Comparison of ENCODE assay signal across 2 cellular contexts in the genomic region with DNA sequence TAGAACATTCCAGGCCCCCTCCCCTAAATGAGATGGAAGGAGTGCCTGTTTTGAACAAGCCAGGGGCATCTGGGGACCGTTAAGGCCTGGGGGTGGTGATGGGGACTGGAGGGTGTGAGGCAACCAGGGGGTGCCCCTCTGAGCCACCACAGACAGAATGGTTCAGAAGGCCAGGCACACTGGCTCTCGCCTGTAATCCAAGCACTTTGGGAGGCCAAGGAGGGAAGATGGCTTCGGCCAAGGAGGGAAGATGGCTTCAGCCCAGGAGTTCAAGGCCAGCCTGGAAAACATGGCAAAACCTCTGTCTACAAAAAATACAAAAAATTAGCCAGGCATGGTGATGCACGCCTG.
TF ChIP-seq lines count a peak whose summit lies in the region.

No MANE protein-coding gene starts in this region.

TF ChIP-seq in IMR-90, 13 proteins besides CTCF, POLR2A, EP300 and RAD21:
- no peak for TF ChIP-seq RCOR1 (IDR thresholded peaks at IDR 0.05; ENCODE audit: insufficient replicate concordance, low read length)
TF ChIP-seq in IMR-90: peak in this region for 0.

TF ChIP-seq in neural cell, 6 proteins besides CTCF, POLR2A, EP300 and RAD21:
- TF ChIP-seq, protein P1, sequence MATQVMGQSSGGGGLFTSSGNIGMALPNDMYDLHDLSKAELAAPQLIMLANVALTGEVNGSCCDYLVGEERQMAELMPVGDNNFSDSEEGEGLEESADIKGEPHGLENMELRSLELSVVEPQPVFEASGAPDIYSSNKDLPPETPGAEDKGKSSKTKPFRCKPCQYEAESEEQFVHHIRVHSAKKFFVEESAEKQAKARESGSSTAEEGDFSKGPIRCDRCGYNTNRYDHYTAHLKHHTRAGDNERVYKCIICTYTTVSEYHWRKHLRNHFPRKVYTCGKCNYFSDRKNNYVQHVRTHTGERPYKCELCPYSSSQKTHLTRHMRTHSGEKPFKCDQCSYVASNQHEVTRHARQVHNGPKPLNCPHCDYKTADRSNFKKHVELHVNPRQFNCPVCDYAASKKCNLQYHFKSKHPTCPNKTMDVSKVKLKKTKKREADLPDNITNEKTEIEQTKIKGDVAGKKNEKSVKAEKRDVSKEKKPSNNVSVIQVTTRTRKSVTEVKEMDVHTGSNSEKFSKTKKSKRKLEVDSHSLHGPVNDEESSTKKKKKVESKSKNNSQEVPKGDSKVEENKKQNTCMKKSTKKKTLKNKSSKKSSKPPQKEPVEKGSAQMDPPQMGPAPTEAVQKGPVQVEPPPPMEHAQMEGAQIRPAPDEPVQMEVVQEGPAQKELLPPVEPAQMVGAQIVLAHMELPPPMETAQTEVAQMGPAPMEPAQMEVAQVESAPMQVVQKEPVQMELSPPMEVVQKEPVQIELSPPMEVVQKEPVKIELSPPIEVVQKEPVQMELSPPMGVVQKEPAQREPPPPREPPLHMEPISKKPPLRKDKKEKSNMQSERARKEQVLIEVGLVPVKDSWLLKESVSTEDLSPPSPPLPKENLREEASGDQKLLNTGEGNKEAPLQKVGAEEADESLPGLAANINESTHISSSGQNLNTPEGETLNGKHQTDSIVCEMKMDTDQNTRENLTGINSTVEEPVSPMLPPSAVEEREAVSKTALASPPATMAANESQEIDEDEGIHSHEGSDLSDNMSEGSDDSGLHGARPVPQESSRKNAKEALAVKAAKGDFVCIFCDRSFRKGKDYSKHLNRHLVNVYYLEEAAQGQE (IDR thresholded peaks at IDR 0.05; ENCODE audit: borderline replicate concordance), result no peak
- TF ChIP-seq MXI1 (conservative IDR thresholded peaks at IDR 0.05; ENCODE audit: poor library complexity, severe bottlenecking) (no peak), POLR2AphosphoS5 (IDR thresholded peaks at IDR 0.05) (no peak), TAF1 (IDR thresholded peaks at IDR 0.05; ENCODE audit: low read depth) (no peak), SMC3 (conservative IDR thresholded peaks at IDR 0.05; ENCODE audit: poor library complexity) (no peak), EZH2 (IDR thresholded peaks at IDR 0.05; ENCODE audit: borderline replicate concordance, insufficient read depth, low read length, poor library complexity, severe bottlenecking) (no peak)
TF ChIP-seq in neural cell: peak in this region for 0.
